ENCODE assay signal across 8 cellular contexts in the genomic region with DNA sequence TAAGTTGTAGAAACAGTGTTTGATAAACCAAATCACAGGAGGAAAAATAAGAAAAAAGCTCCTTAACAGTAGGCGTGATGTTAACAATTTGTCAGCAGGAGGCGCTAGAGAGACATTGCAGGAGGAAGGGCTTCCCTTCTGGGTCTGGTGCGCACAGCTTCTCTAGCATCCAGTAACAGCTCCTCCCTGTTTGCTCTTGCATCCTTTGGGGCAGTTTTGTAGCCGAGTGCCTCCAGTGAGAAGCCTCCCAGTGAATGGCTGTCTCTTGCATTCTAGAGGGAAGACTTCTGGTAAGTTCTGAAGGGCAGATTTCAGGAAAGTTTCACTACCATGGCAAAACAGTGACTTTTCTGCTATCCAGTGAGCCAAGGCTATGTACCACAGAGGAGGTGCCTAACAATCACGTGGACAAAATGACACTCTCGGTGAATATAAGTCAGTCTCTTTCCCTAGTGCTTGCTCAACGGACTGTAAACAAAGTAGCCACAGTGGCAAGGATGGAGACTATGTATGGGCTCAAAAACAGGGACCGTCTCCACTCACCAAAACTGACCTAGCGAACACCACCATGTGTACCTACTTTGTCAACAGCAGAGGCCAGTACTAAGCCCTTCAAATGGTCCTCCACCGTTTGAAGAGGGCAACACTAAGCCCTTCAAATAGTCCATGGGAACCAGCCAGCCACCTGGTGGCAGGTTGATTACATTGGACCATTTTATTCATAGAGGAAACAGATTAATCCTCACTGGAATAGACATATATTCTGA. TPM values are rescaled to one million over a fixed set of nuclear protein-coding genes. Genes with fewer than 3 reads are reported as not detected.
A peak's percentile ranks its signal among the peaks of the same experiment; 100 is the strongest.
DNase-seq lines count a peak whose midpoint lies in the region; ATAC-seq and TF ChIP-seq lines count a peak whose summit lies in the region.

No MANE protein-coding gene starts in this region.

- H3K9ac ChIP-seq in MM.1S (ENCODE audit: low read length) = no peak overlapping the region
- no peak overlapping the region for H3K9ac ChIP-seq in parathyroid adenoma

- no peaks in the 10 kb centered on the region for H4K20me1 ChIP-seq in MM.1S (ENCODE audit: insufficient read depth, low read length)

- H3K4me3 ChIP-seq in MM.1S (ENCODE audit: low read length) (no peak overlapping the region), RWPE2 (ENCODE audit: severe bottlenecking) (no peak overlapping the region), parathyroid adenoma (ENCODE audit: low read depth, low read length) (no peak overlapping the region), aorta (ENCODE audit: low read length in 2 of 2) (no peak overlapping the region)

- no peak overlapping the region for H2AFZ ChIP-seq in MM.1S (ENCODE audit: low read length)
- H2AFZ ChIP-seq in parathyroid adenoma = no peak overlapping the region

- H3F3A ChIP-seq in MM.1S (ENCODE audit: insufficient read depth, low read length) = no peaks in the 10 kb centered on the region

- no peak overlapping the region for H3K4me2 ChIP-seq in MM.1S (ENCODE audit: low read depth, low read length)
- H3K4me2 ChIP-seq in parathyroid adenoma (ENCODE audit: low read length) = no peak overlapping the region

- intact Hi-C loops in aorta (cut with DNase I) = loop anchor here in 1 of 2 donors (10.0 kb wide), 1 partner anchor 568 kb away; no protein-coding TSS in a partner anchor

- 40 to 42% methylated on average over 10 of the region's 10 CpGs for WGBS in aorta, 2 donors

- TF ChIP-seq CTCF in MM.1S (IDR thresholded peaks at IDR 0.05; ENCODE audit: low read length) (peak; percentile 83), RWPE2 (IDR thresholded peaks at IDR 0.05; ENCODE audit: poor library complexity, severe bottlenecking) (peak; percentile 90), parathyroid adenoma (IDR thresholded peaks at IDR 0.05) (peak; percentile 89)

- H3K9me2 ChIP-seq in MM.1S (replicated peaks; ENCODE audit: insufficient read depth, low read length) = no peaks in the 10 kb centered on the region

- ATAC-seq in GM21786 (IDR thresholded peaks at IDR 0.05; ENCODE audit: unreplicated experiment) (peak; percentile 78), RWPE2 (ENCODE audit: low read depth) (peak; percentile 64), aorta (ENCODE audit: low FRiP score) (peak; percentile 86)

- H3K9me3 ChIP-seq in MM.1S (replicated peaks; ENCODE audit: insufficient read depth, low read length) (no peaks in the 10 kb centered on the region), RWPE2 (ENCODE audit: severe bottlenecking) (no peaks in the 10 kb centered on the region), parathyroid adenoma (ENCODE audit: control insufficient read depth, low read length) (no peaks in the 10 kb centered on the region), aorta (ENCODE audit: control insufficient read depth, low read length) (no peaks in the 10 kb centered on the region)

- H3K27ac ChIP-seq in MM.1S (ENCODE audit: low read length) = no peak overlapping the region
- no peak overlapping the region for H3K27ac ChIP-seq in RWPE2 (ENCODE audit: poor library complexity, severe bottlenecking)
- H3K27ac ChIP-seq in parathyroid adenoma = no peak overlapping the region
- no peak overlapping the region for H3K27ac ChIP-seq in aorta (ENCODE audit: low read depth in 1 of 2, low read length in 2 of 2)

- H3K27me3 ChIP-seq in MM.1S (replicated peaks; ENCODE audit: insufficient read depth, low read length) = no peaks in the 10 kb centered on the region
- H3K27me3 ChIP-seq in RWPE2 (ENCODE audit: insufficient read depth, poor library complexity, severe bottlenecking) = no peaks in the 10 kb centered on the region
- no peaks in the 10 kb centered on the region for H3K27me3 ChIP-seq in parathyroid adenoma (ENCODE audit: control insufficient read depth, insufficient read depth, low read length)
- no peaks in the 10 kb centered on the region for H3K27me3 ChIP-seq in aorta (ENCODE audit: control insufficient read depth in 1 of 2, insufficient read depth in 2 of 2, low read length in 1 of 2)

- no peaks in the 10 kb centered on the region for H3K4me1 ChIP-seq in MM.1S (ENCODE audit: low read length)
- no peaks in the 10 kb centered on the region for H3K4me1 ChIP-seq in RWPE2 (ENCODE audit: insufficient read depth, poor library complexity, severe bottlenecking)
- no peaks in the 10 kb centered on the region for H3K4me1 ChIP-seq in parathyroid adenoma
- peaks cover 2 to 5% of the 10 kb centered on the region in 2 donors for H3K4me1 ChIP-seq in aorta (ENCODE audit: control insufficient read depth in 1 of 2, insufficient read depth in 2 of 2, low read length in 2 of 2)

- H3K36me3 ChIP-seq in MM.1S (replicated peaks; ENCODE audit: insufficient read depth, low read length) (no peaks in the 10 kb centered on the region), RWPE2 (ENCODE audit: low read depth) (no peaks in the 10 kb centered on the region), parathyroid adenoma (ENCODE audit: control insufficient read depth, insufficient read depth, low read length) (no peaks in the 10 kb centered on the region), aorta (ENCODE audit: control insufficient read depth in 1 of 2, insufficient read depth in 2 of 2, low read length in 1 of 2) (no peaks in the 10 kb centered on the region)

- DNase-seq in DMS79 (lab: John Stamatoyannopoulos, UW) (peak; percentile 30), MM.1S (peak; percentile 63), RWPE2 (ENCODE audit: low spot score) (no peak), germinal center (ENCODE audit: low spot score) (peak; percentile 78), aorta (peak in 1 of 2 donors; percentile 71)
- peak; percentile 42 for DNase-seq in activated gamma-delta T cell treated with anti-CD3 and anti-CD28 coated beads, Interleukin-2, amount 50 U/mL, for 16 hours (ENCODE audit: low read depth)

- H3K79me2 ChIP-seq in MM.1S (ENCODE audit: low read length) = no peaks in the 10 kb centered on the region
- no peaks in the 10 kb centered on the region for H3K79me2 ChIP-seq in parathyroid adenoma

RNA-seq across cellular contexts. Expression of gene ZNF396, which starts 9.6 kb away (rescaled TPM):
- 1 to 10 TPM; 1.9 to 4.4 TPM for total RNA-seq in aorta
- polyA plus RNA-seq in aorta = 1 to 10 TPM; 2.6 to 4.2 TPM

RNA-seq across cellular contexts. Expression of gene ZNF24, which starts 42.6 kb away (rescaled TPM):
- 10 to 100 TPM; 44.3 to 52.5 TPM for total RNA-seq in aorta
- 10 to 100 TPM; 13.6 to 14.5 TPM for polyA plus RNA-seq in aorta
